8 cellular contexts compared by ENCODE assay signal in the genomic region with DNA sequence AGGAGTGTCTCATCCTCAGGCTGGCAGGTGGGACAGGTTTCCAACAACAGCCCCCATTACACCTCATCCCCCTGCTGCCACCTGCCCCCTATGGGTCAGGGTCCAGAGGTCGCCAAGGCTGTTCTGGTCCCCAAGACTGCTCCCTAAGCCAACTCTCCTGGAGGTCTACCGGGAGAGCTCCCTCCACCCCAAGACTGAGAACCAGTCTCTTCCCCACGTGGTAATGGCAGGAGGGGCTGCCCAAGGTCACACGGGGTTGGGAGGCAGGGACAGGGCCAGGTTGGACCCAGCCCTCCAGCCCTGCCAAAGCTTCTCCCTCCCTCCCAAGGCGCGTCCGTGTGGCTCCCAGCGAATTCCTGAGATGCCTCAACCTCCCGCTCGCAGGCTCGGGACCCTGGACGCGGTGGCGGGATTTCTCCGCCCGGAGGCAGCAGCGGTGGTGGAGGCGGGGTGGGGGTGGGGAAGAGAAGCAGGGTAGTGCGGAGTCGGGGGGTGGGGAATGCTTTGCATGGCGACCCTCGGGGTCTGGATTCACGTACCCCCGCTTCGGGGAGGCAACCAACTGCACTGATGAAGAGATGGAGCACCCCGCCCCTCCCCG.
DNase-seq lines count a peak whose midpoint lies in the region; ATAC-seq and TF ChIP-seq lines count a peak whose summit lies in the region.

No MANE protein-coding gene starts in this region.

- peak; percentile 3 for TF ChIP-seq CTCF in GM10266 (IDR thresholded peaks at IDR 0.05; ENCODE audit: control insufficient read depth, insufficient read depth, low read depth, missing control alignments)
- TF ChIP-seq CTCF in VCaP (conservative IDR thresholded peaks at IDR 0.05) = 0 out of 2 replicates have a peak, but pooled peaks have one; percentile 12
- TF ChIP-seq CTCF in left ventricle myocardium inferior (IDR thresholded peaks at IDR 0.05; ENCODE audit: borderline replicate concordance) = no peak
- peak in 1 of 5 experiments; percentile 27 for TF ChIP-seq CTCF in gastrocnemius medialis (IDR thresholded peaks at IDR 0.05 in 4 of 5, conservative IDR thresholded peaks at IDR 0.05 in 1 of 5)

- H3K27ac ChIP-seq in VCaP = peak overlapping the region; percentile 89
- H3K27ac ChIP-seq in left ventricle myocardium inferior (replicated peaks) = peak overlapping the region; percentile 95
- H3K27ac ChIP-seq in gastrocnemius medialis = peak overlapping the region; percentile 85 to 92 (median 86)

- ATAC-seq in gastrocnemius medialis (peak in 1 of 2 donors; percentile 6), GM21619 (IDR thresholded peaks at IDR 0.05; ENCODE audit: unreplicated experiment) (no peak)

- peaks cover 70% of the 10 kb centered on the region for H3K4me1 ChIP-seq in left ventricle myocardium inferior
- peaks cover 24 to 28% of the 10 kb centered on the region in 2 donors for H3K4me1 ChIP-seq in gastrocnemius medialis

- in situ Hi-C loops in gastrocnemius medialis (cut with MboI; ENCODE audit: low sequenced_read_pairs in 4 of 4) = loop anchor here in 3 of 4 donors (25.0 kb wide), 1 partner anchor 106 kb away; no protein-coding TSS in a partner anchor

- intact Hi-C loops in left ventricle myocardium inferior (cut with micrococcal nuclease) = loop anchor here (10.0 kb wide), 1 partner anchor 128 kb away; no protein-coding TSS in a partner anchor
- intact Hi-C loops in gastrocnemius medialis (cut with DNase I; ENCODE audit: low total_unique reads) = no loop called here

- TF ChIP-seq POLR2A in gastrocnemius medialis (IDR thresholded peaks at IDR 0.05) = no peak

- H3K9me3 ChIP-seq in left ventricle myocardium inferior (replicated peaks) = no peaks in the 10 kb centered on the region
- H3K9me3 ChIP-seq in gastrocnemius medialis = no peaks in the 10 kb centered on the region

- H3K36me3 ChIP-seq in left ventricle myocardium inferior (no peaks in the 10 kb centered on the region), gastrocnemius medialis (no peaks in the 10 kb centered on the region)

- H3K27me3 ChIP-seq in left ventricle myocardium inferior (ENCODE audit: low read depth) = no peaks in the 10 kb centered on the region
- H3K27me3 ChIP-seq in gastrocnemius medialis = no peaks in the 10 kb centered on the region

- DNase-seq in GM10266 (ENCODE audit: extremely low spot score) (no peak), left ventricle myocardium inferior (peak; percentile 45), gastrocnemius medialis (no peak), T-helper 9 cell (no peak), kidney glomerular epithelial cell (lab: John Stamatoyannopoulos, UW) (no peak), HCEC 1CT (no peak)

- H3K4me3 ChIP-seq in left ventricle myocardium inferior = peak overlapping the region; percentile 92
- peak overlapping the region; percentile 75 to 96 (median 77) for H3K4me3 ChIP-seq in gastrocnemius medialis
